In the genomic region with DNA sequence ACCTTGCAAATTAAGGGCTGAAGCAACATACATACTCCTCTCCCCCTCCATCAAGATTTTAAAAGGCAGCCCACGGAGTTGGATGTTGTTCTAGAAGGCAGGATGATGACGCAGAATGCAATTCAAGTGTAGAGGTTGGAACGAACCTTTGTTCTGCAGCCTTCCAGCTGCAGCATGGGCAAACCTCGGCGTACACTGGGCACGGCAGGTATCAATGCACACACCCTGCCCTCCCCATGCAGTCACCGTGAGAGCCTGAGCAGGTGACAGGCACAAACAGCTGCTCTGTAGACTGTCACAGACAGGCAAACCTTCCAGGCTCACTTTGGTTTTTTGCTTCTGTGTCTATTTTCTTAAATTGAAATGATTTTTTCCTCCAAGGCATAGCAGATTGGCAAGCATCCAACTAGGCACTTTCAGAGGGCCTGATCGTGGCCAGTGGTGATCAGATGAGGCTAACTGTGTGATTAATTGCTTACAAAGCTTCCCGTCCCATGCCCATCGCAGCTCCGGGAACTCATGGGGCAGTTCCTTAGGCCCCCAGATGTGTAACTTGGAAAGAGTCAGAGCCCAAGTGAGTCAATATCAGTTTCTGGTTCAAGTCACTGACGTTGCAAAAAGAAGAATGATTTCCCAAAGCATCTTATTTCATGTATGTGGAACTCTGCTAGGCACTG, we compare ENCODE assay signal across 8 cellular contexts.
DNase-seq lines count a peak whose midpoint lies in the region; ATAC-seq and TF ChIP-seq lines count a peak whose summit lies in the region.

No MANE protein-coding gene starts in this region.

- peak; percentile 91 for DNase-seq in DMS153 treated with DMSO at 0.1 percent for 48 hours (lab: John Stamatoyannopoulos, UW; ENCODE audit: unreplicated experiment)
- DNase-seq in NCI-H2081 treated with DMSO at 0.1 percent for 48 hours (lab: John Stamatoyannopoulos, UW), result peak; percentile 71
- DNase-seq in amniotic stem cell (lab: John Stamatoyannopoulos, UW), result peak; percentile 74
- DNase-seq in lung (ENCODE audit: low spot score), result no peak
- no peak for DNase-seq in retina

- TF ChIP-seq CTCF in lung (IDR thresholded peaks at IDR 0.05; ENCODE audit: control extremely low read depth, extremely low read depth), result no peak

- WGBS in lung, 2 donors, result 37% methylated on average over 12 of the region's 12 CpGs

- no peaks in the 10 kb centered on the region for H3K36me3 ChIP-seq in lung (ENCODE audit: control insufficient read depth in 2 of 2, insufficient read depth in 2 of 2, low read length in 2 of 2)

- no peak overlapping the region for H3K4me3 ChIP-seq in lung

- ATAC-seq in lung (ENCODE audit: insufficient read depth, low FRiP score) (peak; percentile 11), HG02938 (IDR thresholded peaks at IDR 0.05; ENCODE audit: unreplicated experiment) (no peak), GM18870 (IDR thresholded peaks at IDR 0.05; ENCODE audit: unreplicated experiment) (no peak), GM18498 (IDR thresholded peaks at IDR 0.05; ENCODE audit: unreplicated experiment) (no peak)

- H3K4me1 ChIP-seq in lung (ENCODE audit: control insufficient read depth in 2 of 2, insufficient read depth in 2 of 2, low read length in 2 of 2), result peaks cover 13 to 66% of the 10 kb centered on the region in 2 donors

- H3K27me3 ChIP-seq in lung (ENCODE audit: control insufficient read depth, insufficient read depth), result no peaks in the 10 kb centered on the region

- H3K27ac ChIP-seq in lung (ENCODE audit: low read depth in 1 of 2, low read length in 1 of 2), result peak overlapping the region in 1 of 2 donors; percentile 73

- H3K9me3 ChIP-seq in lung (ENCODE audit: control insufficient read depth in 2 of 2, insufficient read depth in 1 of 2, low read length in 1 of 2), result no peaks in the 10 kb centered on the region

Comparison
In these comparisons a context has a peak if more than half of its experiments do, and no peak if none do; other contexts are left out.
1. DNase-seq: peak in DMS153 treated with DMSO at 0.1 percent for 48 hours (single experiment), NCI-H2081 treated with DMSO at 0.1 percent for 48 hours (single experiment) and amniotic stem cell (single experiment); none in lung (single experiment) and retina (single experiment).